Comparison of ENCODE assay signal across 5 cellular contexts in genomic region chrX:152175892-152176291, GRCh38. TPM values are rescaled to one million over a fixed set of nuclear protein-coding genes. Genes with fewer than 3 reads are reported as not detected.
"Had no signal": no experiment of that assay in that cellular context is flagged by ENCODE, and none has a peak within 500 bp of the region (broad histone marks: within the 10 kb centered on the region; RNA-seq: fewer than 3 reads in every experiment).

No MANE protein-coding gene starts in this region.

RNA-seq across cellular contexts. Expression of gene MAGEA10, which starts 37.5 kb away (rescaled TPM):
- total RNA-seq: HepG2, HT-29, HT1080, IMR-90 had no signal
- polyA plus RNA-seq: HepG2, IgD-negative memory B cell, IMR-90 had no signal
